ENCODE assay signal across 8 cellular contexts in genomic region chr12:57583008-57583831, GRCh38. TPM values are rescaled to one million over a fixed set of nuclear protein-coding genes. Genes with fewer than 3 reads are reported as not detected.
DNase-seq lines count a peak whose midpoint lies in the region; ATAC-seq and TF ChIP-seq lines count a peak whose summit lies in the region.

No MANE protein-coding gene starts in this region.

- no peaks in the 10 kb centered on the region for H3K79me2 ChIP-seq in neural progenitor cell (ENCODE audit: low read depth)

- H3K4me1 Mint-ChIP-seq in activated T-cell treated with anti-CD3 and anti-CD28 coated beads, Interleukin-2, amount 50 U/mL, for 4 hours (ENCODE audit: low read depth): peaks cover 3% of the 10 kb centered on the region
- no peaks in the 10 kb centered on the region for H3K4me1 Mint-ChIP-seq in neural progenitor cell

- WGBS in testis, 2 donors: 59 to 62% methylated on average over 13 of the region's 13 CpGs

- H3K9me3 Mint-ChIP-seq in activated T-cell treated with anti-CD3 and anti-CD28 coated beads, Interleukin-2, amount 50 U/mL, for 4 hours: no peaks in the 10 kb centered on the region
- H3K9me3 Mint-ChIP-seq in neural progenitor cell: no peaks in the 10 kb centered on the region

- H3K36me3 Mint-ChIP-seq in activated T-cell treated with anti-CD3 and anti-CD28 coated beads, Interleukin-2, amount 50 U/mL, for 4 hours (ENCODE audit: insufficient read depth): no peaks in the 10 kb centered on the region
- peaks cover 2% of the 10 kb centered on the region for H3K36me3 Mint-ChIP-seq in neural progenitor cell

- no peak overlapping the region for H3K4me3 ChIP-seq in LNCaP clone FGC (ENCODE audit: low read depth, low read length)
- no peak overlapping the region for H3K4me3 ChIP-seq in Peyer's patch
- no peak overlapping the region for H3K4me3 ChIP-seq in neural progenitor cell
- no peak overlapping the region for H3K4me3 ChIP-seq in testis

- TF ChIP-seq CTCF in LNCaP clone FGC (IDR thresholded peaks at IDR 0.05; ENCODE audit: control insufficient read depth, extremely low read depth, insufficient read depth): peak; percentile 98
- peak; percentile 91 to 97 (median 94) for TF ChIP-seq CTCF in Peyer's patch (IDR thresholded peaks at IDR 0.05)
- TF ChIP-seq CTCF in neural progenitor cell (IDR thresholded peaks at IDR 0.05): peak; percentile 96
- TF ChIP-seq CTCF in testis (IDR thresholded peaks at IDR 0.05): peak; percentile 88 to 94 (median 92)

- no peak overlapping the region for H3K4me3 Mint-ChIP-seq in activated T-cell treated with anti-CD3 and anti-CD28 coated beads, Interleukin-2, amount 50 U/mL, for 4 hours
- peak overlapping the region; percentile 9 for H3K4me3 Mint-ChIP-seq in neural progenitor cell

- H3K9ac ChIP-seq in neural progenitor cell: no peak overlapping the region

- no peak overlapping the region for H3K4me2 ChIP-seq in neural progenitor cell

- no peak for TF ChIP-seq POLR2A in Peyer's patch (IDR thresholded peaks at IDR 0.05)
- TF ChIP-seq POLR2A in testis (IDR thresholded peaks at IDR 0.05): no peak

- DNase-seq in GDM1 (lab: John Stamatoyannopoulos, UW): peak; percentile 69
- DNase-seq in GOT3 (lab: John Stamatoyannopoulos, UW): peak; percentile 91
- DNase-seq in LNCaP clone FGC (ENCODE audit: low read depth): peak; percentile 26
- peak in 2 of 3 donors; percentile 72 to 87 for DNase-seq in Peyer's patch
- peak; percentile 51 for DNase-seq in activated T-cell treated with anti-CD3 and anti-CD28 coated beads, Interleukin-2, amount 50 U/mL, for 4 hours
- peak; percentile 85 for DNase-seq in fibroblast of peridontal ligament (ENCODE audit: extremely low read depth)
- DNase-seq in neural progenitor cell (ENCODE audit: low spot score): peak; percentile 92
- DNase-seq in testis: peak; percentile 85

- intact Hi-C loops in testis (cut with DNase I; ENCODE audit: low total_unique reads): loop anchor here (5.0 kb wide), 1 partner anchor 39 kb away; no protein-coding TSS in a partner anchor

- H3K27me3 ChIP-seq in Peyer's patch: no peaks in the 10 kb centered on the region
- no peaks in the 10 kb centered on the region for H3K27me3 ChIP-seq in neural progenitor cell
- H3K27me3 ChIP-seq in testis: no peaks in the 10 kb centered on the region

- H3K27ac Mint-ChIP-seq in neural progenitor cell: no peak overlapping the region

- H3K4me1 ChIP-seq in Peyer's patch (no peaks in the 10 kb centered on the region), neural progenitor cell (no peaks in the 10 kb centered on the region), testis (no peaks in the 10 kb centered on the region)

- no peak overlapping the region for H2AFZ ChIP-seq in neural progenitor cell (replicated peaks)

- peaks cover 4% of the 10 kb centered on the region for H4K20me1 ChIP-seq in neural progenitor cell (ENCODE audit: low read depth)

- H3F3A ChIP-seq in neural progenitor cell (ENCODE audit: low read depth): peaks cover 9% of the 10 kb centered on the region

- H3K36me3 ChIP-seq in Peyer's patch (no peaks in the 10 kb centered on the region), neural progenitor cell (no peaks in the 10 kb centered on the region), testis (ENCODE audit: low read depth, missing control alignments) (no peaks in the 10 kb centered on the region)

- ATAC-seq in activated T-cell treated with anti-CD3 and anti-CD28 coated beads, Interleukin-2, amount 50 U/mL, for 4 hours: peak; percentile 100

- H3K27me3 Mint-ChIP-seq in activated T-cell treated with anti-CD3 and anti-CD28 coated beads, Interleukin-2, amount 50 U/mL, for 4 hours (ENCODE audit: low read depth): peaks cover 12% of the 10 kb centered on the region
- peaks cover 4% of the 10 kb centered on the region for H3K27me3 Mint-ChIP-seq in neural progenitor cell (ENCODE audit: insufficient read depth, low read depth)

- H3K9me3 ChIP-seq in Peyer's patch: no peaks in the 10 kb centered on the region
- H3K9me3 ChIP-seq in neural progenitor cell (ENCODE audit: low read depth): no peaks in the 10 kb centered on the region
- H3K9me3 ChIP-seq in testis: no peaks in the 10 kb centered on the region

- H3K27ac ChIP-seq in Peyer's patch (no peak overlapping the region), neural progenitor cell (no peak overlapping the region), testis (no peak overlapping the region)

RNA-seq across cellular contexts. Expression of gene PIP4K2C, which starts 7.8 kb away (rescaled TPM):
- total RNA-seq in Peyer's patch: 10 to 100 TPM in 3 of 4 donors, 1 to 10 TPM in 1; 9.1 to 52.6 (median 37.9) TPM
- 10 to 100 TPM; 28.6 to 32.0 (median 29.1) TPM for total RNA-seq in activated T-cell treated with anti-CD3 and anti-CD28 coated beads, Interleukin-2, amount 50 U/mL, for 4 hours
- total RNA-seq in neural progenitor cell (ENCODE audit: low replicate concordance): 15.5 and 23.4 TPM in 2 replicates
- total RNA-seq in testis: 10 to 100 TPM; 47.6 to 54.6 TPM
- polyA plus RNA-seq in testis (ENCODE audit: insufficient read depth, low read depth, low replicate concordance): 78.0 TPM

RNA-seq across cellular contexts. Expression of gene DTX3, which starts 21.4 kb away (rescaled TPM):
- total RNA-seq in Peyer's patch: 10 to 100 TPM in 3 of 4 donors, 1 to 10 TPM in 1; 4.2 to 15.7 (median 11.5) TPM
- 10 to 100 TPM; 15.9 to 18.6 (median 17.0) TPM for total RNA-seq in activated T-cell treated with anti-CD3 and anti-CD28 coated beads, Interleukin-2, amount 50 U/mL, for 4 hours
- total RNA-seq in neural progenitor cell (ENCODE audit: low replicate concordance): 56.4 and 67.9 TPM in 2 replicates
- total RNA-seq in testis: 10 to 100 TPM; 45.0 to 60.4 TPM
- 37.9 TPM for polyA plus RNA-seq in testis (ENCODE audit: insufficient read depth, low read depth, low replicate concordance)

RNA-seq across cellular contexts. Expression of gene ARHGEF25, which starts 28.0 kb away (rescaled TPM):
- total RNA-seq in Peyer's patch: 10 to 100 TPM in 2 of 4 donors, 1 to 10 TPM in 2; 5.1 to 44.6 (median 8.7) TPM
- 1 to 10 TPM in 1 of 3 donors, under 1 TPM in 2; 0.56 to 1.6 (median 0.65) TPM for total RNA-seq in activated T-cell treated with anti-CD3 and anti-CD28 coated beads, Interleukin-2, amount 50 U/mL, for 4 hours
- total RNA-seq in neural progenitor cell (ENCODE audit: low replicate concordance): 17.3 and 27.3 TPM in 2 replicates
- 10 to 100 TPM; 18.0 to 26.5 TPM for total RNA-seq in testis
- 18.7 TPM for polyA plus RNA-seq in testis (ENCODE audit: insufficient read depth, low read depth, low replicate concordance)

RNA-seq across cellular contexts. Expression of gene KIF5A, which starts 33.4 kb away (rescaled TPM):
- total RNA-seq in Peyer's patch (1 to 10 TPM in 2 of 4 donors, under 1 TPM in 2; 0.35 to 2.5 (median 1.4) TPM), neural progenitor cell (ENCODE audit: low replicate concordance) (7.9 and 8.6 TPM in 2 replicates), testis (1 to 10 TPM; 6.8 to 9.1 TPM)
- under 1 TPM; 0.56 to 0.98 (median 0.68) TPM for total RNA-seq in activated T-cell treated with anti-CD3 and anti-CD28 coated beads, Interleukin-2, amount 50 U/mL, for 4 hours
- 8.4 TPM for polyA plus RNA-seq in testis (ENCODE audit: insufficient read depth, low read depth, low replicate concordance)

RNA-seq across cellular contexts. Expression of gene DCTN2, which starts 36.2 kb away (rescaled TPM):
- total RNA-seq in Peyer's patch (100 to 1,000 TPM; 161 to 326 (median 229) TPM), neural progenitor cell (ENCODE audit: low replicate concordance) (147 and 192 TPM in 2 replicates), testis (100 to 1,000 TPM; 109 to 122 TPM)
- 10 to 100 TPM; 72.3 to 84.3 (median 74.6) TPM for total RNA-seq in activated T-cell treated with anti-CD3 and anti-CD28 coated beads, Interleukin-2, amount 50 U/mL, for 4 hours
- 196 TPM for polyA plus RNA-seq in testis (ENCODE audit: insufficient read depth, low read depth, low replicate concordance)

Comparison
In these comparisons a context has a peak if more than half of its experiments do, and no peak if none do; other contexts are left out.
1. DNase-seq: peak in every context shown above with its lines; median percentile 92 in neural progenitor cell; 91 in GOT3; 85 in fibroblast of peridontal ligament; 85 in testis; 80 in Peyer's patch; 69 in GDM1; 51 in activated T-cell treated with anti-CD3 and anti-CD28 coated beads, Interleukin-2, amount 50 U/mL, for 4 hours; 26 in LNCaP clone FGC.